Comparison of ENCODE assay signal across 30 cellular contexts in genomic region chr2:234022424-234022823, GRCh38. TPM values are rescaled to one million over a fixed set of nuclear protein-coding genes. Genes with fewer than 3 reads are reported as not detected.
"Had no signal": no experiment of that assay in that cellular context is flagged by ENCODE, and none has a peak within 500 bp of the region (broad histone marks: within the 10 kb centered on the region; RNA-seq: fewer than 3 reads in every experiment).

No MANE protein-coding gene starts in this region.

- H3K27me3 ChIP-seq: body of pancreas, colonic mucosa had no signal

- H3K4me3 ChIP-seq: body of pancreas, colonic mucosa, esophagus squamous epithelium had no signal

- H3K36me3 ChIP-seq: colonic mucosa, esophagus squamous epithelium had no signal

- DNase-seq: activated CD4-positive, alpha-beta memory T cell treated with anti-CD3 and anti-CD28 coated beads, Interleukin-2, amount 10 ng/mL, durations not matched to agents 7 days and 5 days; activated CD4-positive, alpha-beta T cell treated with anti-CD3 and anti-CD28 coated beads for 1 hour; activated CD4-positive, alpha-beta T cell treated with anti-CD3 and anti-CD28 coated beads for 4 hours; activated CD4-positive, alpha-beta T cell treated with anti-CD3 and anti-CD28 coated beads, Interleukin-2, amount 10 ng/mL, durations not matched to agents 7 days and 5 days; activated CD4-positive, alpha-beta T cell treated with anti-CD3 and anti-CD28 coated beads, Interleukin-2, amount 50 U/mL, for 4 hours; activated CD8-positive, alpha-beta memory T cell treated with anti-CD3 and anti-CD28 coated beads, Interleukin-2, amount 50 U/mL, for 48 hours; activated gamma-delta T cell; activated naive CD4-positive, alpha-beta T cell; activated naive CD4-positive, alpha-beta T cell treated with anti-CD3 and anti-CD28 coated beads, Interleukin-2, amount 10 ng/mL, durations not matched to agents 7 days and 5 days; activated naive CD8-positive, alpha-beta T cell treated with anti-CD3 and anti-CD28 coated beads, Interleukin-2, amount 10 ng/mL, durations not matched to agents 7 days and 5 days; activated T-cell treated with anti-CD3 and anti-CD28 coated beads for 4 hours; activated T-cell treated with anti-CD3 and anti-CD28 coated beads, Interleukin-2, amount 50 U/mL, for 24 hours; activated T-cell treated with anti-CD3 and anti-CD28 coated beads, Interleukin-2, amount 50 U/mL, for 72 hours; anterior cingulate cortex; body of pancreas; caudate nucleus; colonic mucosa; effector CD8-positive, alpha-beta T cell; esophagus squamous epithelium; foreskin fibroblast; head of caudate nucleus; T-helper 2 cell had no signal

- ATAC-seq: activated naive CD4-positive, alpha-beta T cell treated with anti-CD3 and anti-CD28 coated beads, Interleukin-2, amount 50 U/mL, for 72 hours; activated T-cell treated with anti-CD3 and anti-CD28 coated beads, Interleukin-2, amount 50 U/mL, for 72 hours; body of pancreas; WTC11 had no signal

- H3K9me3 ChIP-seq: body of pancreas, colonic mucosa had no signal

- H3K4me1 ChIP-seq: body of pancreas, colonic mucosa had no signal

- H3K27ac ChIP-seq: body of pancreas, colonic mucosa, epithelial cell of prostate, esophagus squamous epithelium had no signal

RNA-seq across cellular contexts. Expression of gene SPP2, which starts 28.1 kb away (rescaled TPM):
- total RNA-seq: activated CD4-positive, alpha-beta memory T cell treated with anti-CD3 and anti-CD28 coated beads, Interleukin-2, amount 10 ng/mL, durations not matched to agents 7 days and 5 days; activated CD4-positive, alpha-beta T cell treated with anti-CD3 and anti-CD28 coated beads, Interleukin-2, amount 10 ng/mL, durations not matched to agents 7 days and 5 days; activated naive CD4-positive, alpha-beta T cell treated with anti-CD3 and anti-CD28 coated beads, Interleukin-2, amount 50 U/mL, for 72 hours; activated naive CD8-positive, alpha-beta T cell treated with anti-CD3 and anti-CD28 coated beads, Interleukin-2, amount 10 ng/mL, durations not matched to agents 7 days and 5 days; activated T-cell treated with anti-CD3 and anti-CD28 coated beads, Interleukin-2, amount 50 U/mL, for 72 hours; body of pancreas; colonic mucosa; dermis microvascular lymphatic vessel endothelial cell; endothelial cell of umbilical vein; esophagus squamous epithelium; fibroblast of lung; frontal cortex; T-helper 1 cell treated with Interleukin-12 subunit alpha and Interleukin-12 subunit beta and Interleukin-4 antibody, amounts not matched to agents 30 ng/mL and 1 ng/mL, for 36 hours; WTC11 had no signal
